Comparison of ENCODE assay signal across 11 cellular contexts in the genomic region with DNA sequence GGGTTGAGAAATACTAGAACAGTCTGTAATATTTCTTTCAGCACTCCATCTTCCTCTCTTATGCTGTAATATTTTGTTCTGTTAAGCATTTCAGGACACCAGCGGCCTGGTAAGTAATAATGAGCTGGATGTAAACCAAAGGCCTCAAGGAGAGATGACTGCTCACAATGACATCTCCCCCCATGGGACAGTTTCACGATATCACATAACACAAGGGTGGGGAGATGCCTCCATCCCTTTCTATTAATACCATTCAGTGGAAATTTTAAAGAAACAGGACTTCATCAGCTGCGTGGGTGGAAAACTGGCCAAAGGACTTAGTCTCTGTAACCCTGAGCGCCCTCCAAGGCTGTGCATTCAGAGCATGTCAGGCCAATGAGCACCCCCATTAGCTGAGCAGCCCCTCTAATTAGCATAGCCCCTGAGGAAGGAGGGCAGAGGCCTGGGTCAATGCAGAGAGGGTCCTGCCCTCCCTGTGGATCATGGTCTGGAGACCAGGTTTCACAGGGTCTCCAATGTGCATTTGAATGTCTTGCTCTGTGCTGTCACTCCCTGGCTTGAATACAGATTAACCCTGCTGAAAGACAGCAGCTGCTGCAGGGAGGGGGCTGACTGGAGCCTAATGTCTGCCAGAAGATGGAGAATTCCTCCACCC.
"Had no signal": no experiment of that assay in that cellular context is flagged by ENCODE, and none has a peak within 500 bp of the region (broad histone marks: within the 10 kb centered on the region; RNA-seq: fewer than 3 reads in every experiment).

No MANE protein-coding gene starts in this region.

- H3K4me1 Mint-ChIP-seq: activated naive CD4-positive, alpha-beta T cell treated with anti-CD3 and anti-CD28 coated beads, Interleukin-2, amount 10 ng/mL, durations not matched to agents 7 days and 5 days had no signal

- DNase-seq: activated CD4-positive, alpha-beta T cell treated with anti-CD3 and anti-CD28 coated beads, Interleukin-2, amount 50 U/mL, for 1 hour; activated naive CD4-positive, alpha-beta T cell treated with anti-CD3 and anti-CD28 coated beads, Interleukin-2, amount 10 ng/mL, durations not matched to agents 7 days and 5 days; caudate nucleus; colonic mucosa; effector CD4-positive, alpha-beta T cell; nucleus accumbens had no signal

- H3K9me3 ChIP-seq: colonic mucosa, vagina had no signal

- H3K36me3 Mint-ChIP-seq: activated naive CD4-positive, alpha-beta T cell treated with anti-CD3 and anti-CD28 coated beads, Interleukin-2, amount 10 ng/mL, durations not matched to agents 7 days and 5 days had no signal

- H3K4me1 ChIP-seq: colonic mucosa, vagina had no signal

- H3K4me3 ChIP-seq: colonic mucosa, SK-N-MC, skin epidermis, vagina had no signal

- H3K36me3 ChIP-seq: colonic mucosa, vagina had no signal

- H3K27ac Mint-ChIP-seq: activated naive CD4-positive, alpha-beta T cell treated with anti-CD3 and anti-CD28 coated beads, Interleukin-2, amount 10 ng/mL, durations not matched to agents 7 days and 5 days; activated T-helper 2 cell treated with anti-CD3 and anti-CD28 coated beads, Interferon-gamma antibody, Interleukin-2, Interleukin-4, amounts not matched to agents 10 μg/mL and 5 μg/mL and 100 μg/mL, durations not matched to agents 14 hours and 24 hours and 36 hours had no signal

- ATAC-seq: left lobe of liver had no signal

- H3K27me3 ChIP-seq: colonic mucosa, vagina had no signal

- H3K4me3 Mint-ChIP-seq: activated naive CD4-positive, alpha-beta T cell treated with anti-CD3 and anti-CD28 coated beads, Interleukin-2, amount 10 ng/mL, durations not matched to agents 7 days and 5 days had no signal

- H3K27ac ChIP-seq: colonic mucosa, SK-N-MC, skin epidermis, vagina had no signal

- H3K9me3 Mint-ChIP-seq: activated naive CD4-positive, alpha-beta T cell treated with anti-CD3 and anti-CD28 coated beads, Interleukin-2, amount 10 ng/mL, durations not matched to agents 7 days and 5 days; activated T-helper 2 cell treated with anti-CD3 and anti-CD28 coated beads, Interferon-gamma antibody, Interleukin-2, Interleukin-4, amounts not matched to agents 10 μg/mL and 5 μg/mL and 100 μg/mL, durations not matched to agents 14 hours and 24 hours and 36 hours had no signal
